In the genomic region with DNA sequence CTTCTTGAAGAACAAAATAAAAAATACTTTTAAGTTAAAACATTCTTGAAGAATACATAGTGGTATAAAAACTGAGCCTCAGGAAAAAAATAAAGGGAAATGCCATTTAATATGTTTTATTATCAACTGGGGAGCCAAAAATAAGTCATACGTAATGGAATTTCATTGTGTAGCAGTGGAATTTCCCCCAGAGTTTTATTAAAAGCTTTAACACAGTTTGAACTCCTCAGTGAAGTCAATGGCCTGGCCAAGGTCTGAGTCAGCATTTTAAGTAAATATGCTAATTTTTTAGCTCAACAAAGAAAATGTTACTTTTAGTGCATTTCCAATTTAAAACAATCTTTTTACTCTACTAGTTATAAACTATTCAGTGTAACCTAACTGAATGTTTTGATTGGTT, we compare ENCODE assay signal across 14 cellular contexts.
DNase-seq lines count a peak whose midpoint lies in the region; ATAC-seq, FAIRE-seq and TF ChIP-seq lines count a peak whose summit lies in the region.
"Had no signal": no experiment of that assay in that cellular context is flagged by ENCODE, and none has a peak within 500 bp of the region (broad histone marks: within the 10 kb centered on the region; RNA-seq: fewer than 3 reads in every experiment).

No MANE protein-coding gene starts in this region.

- no TSS peak for BruUV-seq in A673 (replicated peaks; lab: Mats Ljungman, UMichigan)

- H3K9me3 ChIP-seq in A673 (ENCODE audit: low read depth, low read length, poor library complexity, severe bottlenecking) (no peaks in the 10 kb centered on the region), small intestine (ENCODE audit: control insufficient read depth, low read depth) (no peaks in the 10 kb centered on the region)
- H3K9me3 ChIP-seq: neutrophil, stomach had no signal

- DNase-seq in A673 (ENCODE audit: low spot score) (peak; percentile 85), HT1080 (ENCODE audit: low read depth) (peak; percentile 17), choroid plexus epithelial cell (ENCODE audit: low read depth) (peak; percentile 91), kidney tubule cell (ENCODE audit: low spot score) (peak; percentile 75), small intestine (no peak), NCI-H1092 (lab: John Stamatoyannopoulos, UW) (no peak), NCI-H1417 treated with DMSO at 0.1 percent for 48 hours (lab: John Stamatoyannopoulos, UW) (no peak)
- DNase-seq: activated CD8-positive, alpha-beta memory T cell treated with anti-CD3 and anti-CD28 coated beads, Interleukin-2, amount 50 U/mL, for 4 hours; GDM1; stimulated activated CD4-positive, alpha-beta T cell treated with anti-CD3 and anti-CD28 coated beads, Interleukin-2, amount 100 ng/mL, for 48 hours; stomach had no signal

- H3K4me3 ChIP-seq in A673 (ENCODE audit: low read depth, low read length, poor library complexity, severe bottlenecking) (no peak overlapping the region), choroid plexus epithelial cell (ENCODE audit: low read depth, low read length) (no peak overlapping the region), small intestine (ENCODE audit: low read depth in 1 of 2, low read length in 2 of 2) (no peak overlapping the region)
- H3K4me3 ChIP-seq: stomach had no signal

- H3K27ac ChIP-seq in A673 (ENCODE audit: low read depth, low read length, poor library complexity, severe bottlenecking) (peak overlapping the region; percentile 50), small intestine (ENCODE audit: low read depth in 1 of 2, low read length in 1 of 2) (no peak overlapping the region)
- H3K27ac ChIP-seq: epithelial cell of prostate, neutrophil, stomach had no signal

- CTCF ChIA-PET in A673 (lab: Charles Lee), result no interaction called here

- H3K4me1 ChIP-seq in A673 (ENCODE audit: insufficient read depth, low read length, poor library complexity, severe bottlenecking), result peaks cover 36% of the 10 kb centered on the region
- H3K4me1 ChIP-seq in small intestine (ENCODE audit: control insufficient read depth in 2 of 2, insufficient read depth in 1 of 2, low read depth in 1 of 2, low read length in 1 of 2), result no peaks in the 10 kb centered on the region
- H3K4me1 ChIP-seq: stomach had no signal

- H3K36me3 ChIP-seq in A673 (ENCODE audit: insufficient read depth, low read length, poor library complexity, severe bottlenecking), result no peaks in the 10 kb centered on the region
- no peaks in the 10 kb centered on the region for H3K36me3 ChIP-seq in small intestine (ENCODE audit: control insufficient read depth in 2 of 2, insufficient read depth in 2 of 2, low read length in 2 of 2)
- H3K36me3 ChIP-seq: neutrophil, stomach had no signal

- FAIRE-seq in small intestine (lab: Jason Lieb, UNC), result no peak

- ATAC-seq in GM18861 (IDR thresholded peaks at IDR 0.05; ENCODE audit: unreplicated experiment), result no peak

- POLR2A ChIA-PET in A673 (lab: Charles Lee; ENCODE audit: low non-redundant PET), result no interaction called here

- no peak for TF ChIP-seq CTCF in A673 (conservative IDR thresholded peaks at IDR 0.05; ENCODE audit: low read depth, low read length)
- no peak for TF ChIP-seq CTCF in choroid plexus epithelial cell (conservative IDR thresholded peaks at IDR 0.05; ENCODE audit: low read depth, low read length)

- H3K27me3 ChIP-seq in A673 (replicated peaks; ENCODE audit: insufficient read depth, low read depth, low read length, poor library complexity), result no peaks in the 10 kb centered on the region
- no peaks in the 10 kb centered on the region for H3K27me3 ChIP-seq in small intestine (ENCODE audit: control insufficient read depth in 2 of 2, insufficient read depth in 2 of 2, low read length in 2 of 2)
- H3K27me3 ChIP-seq: neutrophil, stomach had no signal

- intact Hi-C loops in A673 (cut with micrococcal nuclease; ENCODE audit: unreplicated experiment), result no loop called here

- 56 to 92% (median 84%) methylated on average over 1 of the region's 1 CpG for WGBS in small intestine, 3 donors

Comparison
In these comparisons a context has a peak if more than half of its experiments do, and no peak if none do; other contexts are left out.
1. DNase-seq: peak in A673 (single experiment), HT1080 (single experiment), choroid plexus epithelial cell (single experiment) and kidney tubule cell (single experiment); none in small intestine (single experiment), NCI-H1092 (single experiment) and NCI-H1417 treated with DMSO at 0.1 percent for 48 hours (single experiment).